Comparison of ENCODE assay signal across 24 cellular contexts in the genomic region with DNA sequence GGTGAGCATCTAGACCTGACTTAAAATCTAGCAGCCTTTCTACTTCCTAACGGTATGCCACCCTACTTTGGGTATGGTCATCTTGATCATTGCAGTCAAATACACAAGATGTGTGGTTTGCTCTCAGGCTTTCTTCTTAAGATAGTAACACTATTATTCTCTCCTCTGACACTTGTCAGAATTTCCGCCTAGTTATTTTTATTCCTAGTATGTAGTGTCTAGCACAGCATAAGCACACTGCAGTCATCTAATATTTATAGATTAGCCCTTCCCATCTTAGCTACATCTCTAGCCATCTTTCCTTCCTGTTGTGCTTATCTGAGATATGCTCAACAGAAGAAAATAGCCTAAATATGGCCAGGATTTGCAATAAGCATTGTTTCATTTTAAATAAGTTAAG.
"Had no signal": no experiment of that assay in that cellular context is flagged by ENCODE, and none has a peak within 500 bp of the region (broad histone marks: within the 10 kb centered on the region; RNA-seq: fewer than 3 reads in every experiment).

No MANE protein-coding gene starts in this region.

- H2AFZ ChIP-seq: PC-9 had no signal

- H3K27me3 ChIP-seq: ascending aorta, cardiac muscle cell, MG63, SJCRH30 had no signal

- H3K4me3 ChIP-seq: ascending aorta, cardiac muscle cell, MG63, PC-9, SJCRH30, SK-N-MC had no signal

- H3K4me1 ChIP-seq: ascending aorta, SJCRH30 had no signal

- H3K27ac ChIP-seq: ascending aorta, cardiac muscle cell, PC-9, SJCRH30, SK-N-MC had no signal

- H3K4me2 ChIP-seq: PC-9 had no signal

- H3K36me3 ChIP-seq: ascending aorta, cardiac muscle cell, MG63, SJCRH30 had no signal

- ATAC-seq: activated CD4-positive, alpha-beta T cell treated with anti-CD3 and anti-CD28 coated beads for 36 hours; activated CD4-positive, CD25-positive, alpha-beta regulatory T cell treated with anti-CD3 and anti-CD28 coated beads, Interleukin-2, amount 50 U/mL, for 24 hours; activated CD8-positive, alpha-beta T cell treated with anti-CD3 and anti-CD28 coated beads, Interleukin-2, amount 10 ng/mL, durations not matched to agents 7 days and 5 days; T-cell; T-helper 17 cell had no signal

- H3K9me3 ChIP-seq: ascending aorta, MG63, SJCRH30 had no signal

- DNase-seq: activated CD4-positive, alpha-beta T cell treated with anti-CD3 and anti-CD28 coated beads for 36 hours; activated CD4-positive, alpha-beta T cell treated with anti-CD3 and anti-CD28 coated beads, Interleukin-2, amount 10 ng/mL, durations not matched to agents 7 days and 5 days; activated CD4-positive, alpha-beta T cell treated with anti-CD3 and anti-CD28 coated beads, Interleukin-2, amount 50 U/mL, for 48 hours; activated CD8-positive, alpha-beta T cell treated with anti-CD3 and anti-CD28 coated beads, Interleukin-2, amount 10 ng/mL, durations not matched to agents 7 days and 5 days; activated gamma-delta T cell; activated naive CD4-positive, alpha-beta T cell treated with Interleukin-2 at 50 U/mL for 16 hours; activated naive CD8-positive, alpha-beta T cell treated with anti-CD3 and anti-CD28 coated beads, Interleukin-2, amount 10 ng/mL, durations not matched to agents 7 days and 5 days; activated T-cell treated with anti-CD3 and anti-CD28 coated beads, Interleukin-2, amount 50 U/mL, for 24 hours; MG63; MV-4-11; NCI-H1092; NCI-H1436 treated with DMSO at 0.1 percent for 48 hours; NCI-H345; NCI-H524 treated with DMSO at 0.1 percent for 48 hours; NK-92 treated with Interleukin-12 subunit alpha and Interleukin-12 subunit beta, amount 100 ng/mL, for 24 hours; SHP77; SJCRH30; T-cell; T-helper 17 cell had no signal
